8 cellular contexts compared by ENCODE assay signal in genomic region chr15:50876989-50877360, GRCh38. TPM values are rescaled to one million over a fixed set of nuclear protein-coding genes. Genes with fewer than 3 reads are reported as not detected.
DNase-seq lines count a peak whose midpoint lies in the region; ATAC-seq, FAIRE-seq and TF ChIP-seq lines count a peak whose summit lies in the region.

No MANE protein-coding gene starts in this region.

- WGBS in GM12878 (ENCODE audit: insufficient coverage, insufficient replicate concordance, low lambda C conversion rate, missing lambda C conversion rate): 2% methylated on average over 8 of the region's 8 CpGs
- WGBS in sigmoid colon, 2 donors: 1% methylated on average over 8 of the region's 8 CpGs

- no peak for FAIRE-seq in GM12878 (lab: Jason Lieb, UNC)

- H3K27me3 ChIP-seq in GM12878 (replicated peaks in 1 of 2; ENCODE audit: control insufficient read depth in 2 of 2, insufficient read depth in 2 of 2, low read length in 1 of 2): no peaks in the 10 kb centered on the region
- no peaks in the 10 kb centered on the region for H3K27me3 ChIP-seq in sigmoid colon

- intact Hi-C loops in GM12878 (cut with micrococcal nuclease; ENCODE audit: unreplicated experiment) (loop anchor here (2.0 to 5.0 kb wide), 2 partner anchors 130 to 202 kb away; no protein-coding TSS in a partner anchor), sigmoid colon (cut with DNase I) (loop anchor here (2.0 to 5.0 kb wide), 2 partner anchors 110 to 202 kb away; partner anchors contain the start of gene SPPL2A)

- peak overlapping the region; percentile 91 for H2AFZ ChIP-seq in GM12878 (ENCODE audit: control insufficient read depth, low read depth, low read length)

- no peak for TF ChIP-seq EP300 in GM12878 (IDR thresholded peaks at IDR 0.05; ENCODE audit: borderline replicate concordance in 1 of 2, control insufficient read depth in 1 of 2, low read depth in 2 of 2, low read length in 2 of 2)
- TF ChIP-seq EP300 in sigmoid colon (IDR thresholded peaks at IDR 0.05): no peak

- no peaks in the 10 kb centered on the region for H3K79me2 ChIP-seq in GM12878 (ENCODE audit: control insufficient read depth, insufficient read depth, low read length)

- H3K4me3 ChIP-seq in GM12865 (ENCODE audit: low read depth, low read length) (peak overlapping the region; percentile 62), GM12878 (peak overlapping the region; percentile 33; the same call in 1 of the 2 replicates), sigmoid colon (peak overlapping the region; percentile 13 to 47 (median 36))

- ATAC-seq in GM12878 (no peak), GM19351 (IDR thresholded peaks at IDR 0.05; ENCODE audit: unreplicated experiment) (no peak), HG03439 (IDR thresholded peaks at IDR 0.05; ENCODE audit: unreplicated experiment) (no peak)

- POLR2A ChIA-PET in GM12878 (lab: Charles Lee): interaction anchor here (0.7 to 1.3 kb wide), 2 partner anchors 11 to 189 kb away, joined by 3 to 4 read pairs; no protein-coding TSS in a partner anchor

- H3K9me3 ChIP-seq in GM12878 (replicated peaks; ENCODE audit: control insufficient read depth, insufficient read depth, low read length) (no peaks in the 10 kb centered on the region), sigmoid colon (no peaks in the 10 kb centered on the region)

- peak; percentile 93 for TF ChIP-seq RAD21 in GM12878 (IDR thresholded peaks at IDR 0.05; ENCODE audit: insufficient read depth, low read depth, low read length)

- H3K27ac ChIP-seq in GM12878 (ENCODE audit: control insufficient read depth, insufficient read depth): peak overlapping the region; percentile 53; the same call in 1 of the 2 replicates
- peak overlapping the region in 3 of 4 donors; percentile 35 to 62 (median 54) for H3K27ac ChIP-seq in sigmoid colon

- no TSS peak for BruUV-seq in GM12878 (replicated peaks; lab: Mats Ljungman, UMichigan)

- SMC1A ChIA-PET in GM12878 (lab: Charles Lee; ENCODE audit: uncharacterized antibody, unreplicated experiment): interaction anchor here (0.8 to 5.1 kb wide), 9 partner anchors 10 to 304 kb away, joined by 3 to 43 read pairs (median 4); no protein-coding TSS in a partner anchor

- 0 out of 2 replicates have a peak overlapping the region, but pooled peaks have one; percentile 1 for H3K9ac ChIP-seq in GM12878 (ENCODE audit: control insufficient read depth, insufficient read depth, low read length)

- TF ChIP-seq CTCF in GM12865 (IDR thresholded peaks at IDR 0.05; ENCODE audit: insufficient read depth, low read depth, low read length, missing control alignments): peak; percentile 97
- peak; percentile 95 to 99 (median 96) for TF ChIP-seq CTCF in GM12878 (IDR thresholded peaks at IDR 0.05 in 2 of 3, conservative IDR thresholded peaks at IDR 0.05 in 1 of 3; ENCODE audit: control insufficient read depth in 2 of 3, extremely low read depth in 1 of 3, insufficient read depth in 1 of 3, low read depth in 3 of 3, low read length in 3 of 3)
- TF ChIP-seq CTCF in sigmoid colon (IDR thresholded peaks at IDR 0.05): peak; percentile 89 to 97 (median 94)

- no peaks in the 10 kb centered on the region for H3K36me3 ChIP-seq in GM12878 (ENCODE audit: control insufficient read depth in 2 of 2, insufficient read depth in 2 of 2, low read length in 1 of 2)
- no peaks in the 10 kb centered on the region for H3K36me3 ChIP-seq in sigmoid colon

- TF ChIP-seq POLR2A in GM12878 (IDR thresholded peaks at IDR 0.05; ENCODE audit: low read depth, low read length): no peak
- TF ChIP-seq POLR2A in sigmoid colon (IDR thresholded peaks at IDR 0.05): no peak

- CTCF ChIA-PET in GM12878 (lab: Yijun Ruan, JAX): interaction anchor here (0.6 to 5.0 kb wide), 21 partner anchors 10 to 537 kb away, joined by 3 to 56 read pairs (median 4); no protein-coding TSS in a partner anchor

- in situ Hi-C loops in GM12878 (cut with MboI): no loop called here

- peak overlapping the region; percentile 52; the same call in 1 of the 2 replicates for H3K4me2 ChIP-seq in GM12878 (ENCODE audit: control insufficient read depth, insufficient read depth)

- no peaks in the 10 kb centered on the region for H4K20me1 ChIP-seq in GM12878 (ENCODE audit: control insufficient read depth, insufficient read depth)

- peaks cover 42% of the 10 kb centered on the region for H3K4me1 ChIP-seq in GM12878 (ENCODE audit: control insufficient read depth, insufficient read depth, low read length)
- H3K4me1 ChIP-seq in sigmoid colon: peaks cover 0 to 11% (median 3%) of the 10 kb centered on the region in 4 donors

- peak; percentile 86 for DNase-seq in GM12865 (ENCODE audit: low read depth)
- DNase-seq in NCI-H1694 (lab: John Stamatoyannopoulos, UW): peak; percentile 82
- peak; percentile 59 for DNase-seq in T1000 (lab: John Stamatoyannopoulos, UW)
- no peak for DNase-seq in GM12878 (ENCODE audit: low read depth, low spot score)
- peak; percentile 70 for DNase-seq in iPS DF 19.7 (ENCODE audit: low read depth, low spot score)
- DNase-seq in sigmoid colon: peak; percentile 86

- RAD21 ChIA-PET in GM12878 (lab: Charles Lee; ENCODE audit: unreplicated experiment): interaction anchor here (0.7 to 2.2 kb wide), 7 partner anchors 9 to 302 kb away, joined by 3 to 17 read pairs (median 6); no protein-coding TSS in a partner anchor

TF ChIP-seq in GM12878, 131 proteins besides CTCF, POLR2A, EP300 and RAD21:
- TF ChIP-seq YY1 (IDR thresholded peaks at IDR 0.05; ENCODE audit: low read depth, low read length): peak; percentile 53; the same call in 1 of the 2 replicates
- TF ChIP-seq MXI1 (IDR thresholded peaks at IDR 0.05; ENCODE audit: low read depth, low read length): no peak
- peak; percentile 47 for TF ChIP-seq SKIL (IDR thresholded peaks at IDR 0.05; ENCODE audit: low read depth, poor library complexity, severe bottlenecking)
- TF ChIP-seq SMC3 (IDR thresholded peaks at IDR 0.05; ENCODE audit: borderline replicate concordance, low read length): peak; percentile 70
- TF ChIP-seq SUPT20H (IDR thresholded peaks at IDR 0.05; ENCODE audit: borderline replicate concordance, control insufficient read depth, low read depth, low read length): no peak
- no peak for TF ChIP-seq ZNF274 (IDR thresholded peaks at IDR 0.05; ENCODE audit: insufficient read depth, insufficient read length)
- TF ChIP-seq EED (IDR thresholded peaks at IDR 0.05; ENCODE audit: low read depth): peak; percentile 74
- peak; percentile 64 to 71; a peak in 3 of 4 replicates for TF ChIP-seq IKZF2 (IDR thresholded peaks at IDR 0.05)
- TF ChIP-seq TCF12 (IDR thresholded peaks at IDR 0.05; ENCODE audit: low read depth, low read length): no peak
- TF ChIP-seq SMARCA5 (IDR thresholded peaks at IDR 0.05): peak; percentile 20; the same call in 1 of the 2 replicates
- TF ChIP-seq IKZF1 (conservative IDR thresholded peaks at IDR 0.05): peak; percentile 48
- TF ChIP-seq MTA2 (IDR thresholded peaks at IDR 0.05; ENCODE audit: low read depth): no peak
- no peak for TF ChIP-seq ZSCAN29 (IDR thresholded peaks at IDR 0.05)
- TF ChIP-seq TARDBP (IDR thresholded peaks at IDR 0.05; ENCODE audit: borderline replicate concordance): no peak

RNA-seq across cellular contexts. Expression of gene AP4E1, which starts 31.5 kb away (rescaled TPM):
- total RNA-seq in GM12878 (2013; cell fraction: nucleolus; rRNA removed): 24.4 and 28.5 TPM in 2 replicates
- total RNA-seq in GM12878 (2014; rRNA removed): 7.9 and 8.1 TPM in 2 replicates
- 10.8 and 11.1 TPM in 2 replicates for total RNA-seq in GM12878 (2014; rRNA removed; fragmentation: Illumina TruSeq; extraction: Trizol)
- total RNA-seq in GM12878 (2021): 10.7 and 11.4 TPM in 2 replicates
- polyA plus RNA-seq in GM12878 (2011; ENCODE audit: low read depth): 2.4 TPM
- 5.4 and 8.0 TPM in 2 replicates for polyA plus RNA-seq in GM12878 (2011; rRNA removed)
- 1.9 and 2.5 TPM in 2 replicates for polyA plus RNA-seq in GM12878 (2011; cell fraction: cytosol; rRNA removed)
- polyA plus RNA-seq in GM12878 (2011; cell fraction: nucleus; rRNA removed): 1.9 and 2.8 TPM in 2 replicates
- polyA plus RNA-seq in GM12878 (2012): 3.0 and 3.4 TPM in 2 replicates
- 8.3 and 10.2 TPM in 2 replicates for polyA plus RNA-seq in GM12878 (2014; fragmentation: Illumina TruSeq; extraction: Trizol)
- 1 to 10 TPM; 1.2 to 1.6 TPM for polyA plus RNA-seq in GM12878 (2014; fragmentation: Nextera tagmentation; extraction: Ambion mirVana)
- polyA plus RNA-seq in GM12878 (2014; rRNA removed): 4.2 and 5.4 TPM in 2 replicates
- 1 to 10 TPM; 6.7 TPM for polyA plus RNA-seq in GM12878 (2016; fragmentation: Nextera tagmentation; extraction: Ambion mirVana)
- polyA minus RNA-seq in GM12878 (2011; rRNA and poly(A)+ RNA removed): 5.6 and 9.5 TPM in 2 replicates
- 2.3 and 2.9 TPM in 2 replicates for polyA minus RNA-seq in GM12878 (2011; cell fraction: cytosol; rRNA and poly(A)+ RNA removed)
- polyA minus RNA-seq in GM12878 (2011; cell fraction: nucleus; rRNA and poly(A)+ RNA removed): 4.1 and 5.7 TPM in 2 replicates
- total RNA-seq in sigmoid colon: 1 to 10 TPM; 7.3 to 8.3 (median 8.0) TPM
- 1 to 10 TPM; 2.4 to 4.8 (median 3.2) TPM for polyA plus RNA-seq in sigmoid colon
